In genomic region chr9:125655074-125655633, GRCh38 we compare ENCODE assay signal across 13 cellular contexts. TPM values are rescaled to one million over a fixed set of nuclear protein-coding genes. Genes with fewer than 3 reads are reported as not detected.
DNase-seq lines count a peak whose midpoint lies in the region; TF ChIP-seq lines count a peak whose summit lies in the region.
"Had no signal": no experiment of that assay in that cellular context is flagged by ENCODE, and none has a peak within 500 bp of the region (broad histone marks: within the 10 kb centered on the region; RNA-seq: fewer than 3 reads in every experiment).

No MANE protein-coding gene starts in this region.

- H3K9ac ChIP-seq in H9 (ENCODE audit: extremely low read depth, insufficient read length, low read length), result no peak overlapping the region
- H3K9ac ChIP-seq in SK-N-SH, result peak overlapping the region; percentile 43; the same call in 1 of the 2 replicates

- no peak overlapping the region for H3K27ac ChIP-seq in H9 (ENCODE audit: insufficient read length, low read depth, low read length)
- peak overlapping the region; percentile 62 to 94; a peak in 3 of 4 replicates for H3K27ac ChIP-seq in SK-N-SH (ENCODE audit: low read depth in 2 of 2, low read length in 1 of 2)

- H3K4me3 ChIP-seq in SK-N-SH (ENCODE audit: low read depth in 2 of 2, low read length in 1 of 2) (no peak overlapping the region), fibroblast of mammary gland (ENCODE audit: control insufficient read depth, low read depth, low read length) (no peak overlapping the region)

- no peaks in the 10 kb centered on the region; the same call in 1 of the 2 replicates for H3K79me2 ChIP-seq in H9 (ENCODE audit: insufficient read depth, low read length)
- H3K79me2 ChIP-seq in SK-N-SH (ENCODE audit: insufficient read depth), result peaks cover 74% of the 10 kb centered on the region

- POLR2A ChIA-PET in SK-N-SH (lab: Yijun Ruan, JAX), result no interaction called here

- no peaks in the 10 kb centered on the region for H3K27me3 Mint-ChIP-seq in H9 (ENCODE audit: low read depth)

- no peak overlapping the region for H3K4ac ChIP-seq in H9 (ENCODE audit: low read depth, low read length)

- no peaks in the 10 kb centered on the region for H3K79me1 ChIP-seq in H9 (ENCODE audit: insufficient read depth, low read depth, low read length, poor library complexity, severe bottlenecking)

- no CpG with 5 or more reads among the region's 4 CpGs for WGBS in H9 (ENCODE audit: extremely low coverage, insufficient read length, low lambda C conversion rate)
- 49% methylated on average over 4 of the region's 4 CpGs for WGBS in SK-N-SH (ENCODE audit: low lambda C conversion rate)

- TF ChIP-seq EP300 in SK-N-SH (IDR thresholded peaks at IDR 0.05; ENCODE audit: borderline replicate concordance in 1 of 2, low read depth in 1 of 2, low read length in 1 of 2), result peak in 1 of 2 experiments; percentile 57; a peak in 1 of 4 replicates

- H3K36me3 Mint-ChIP-seq in H9 (ENCODE audit: insufficient read depth in 1 of 3, low read depth in 3 of 3), result no peaks in the 10 kb centered on the region; a peak in 1 of 7 replicates

- H3K9me3 ChIP-seq in H9 (ENCODE audit: control insufficient read depth, low read depth, low read length), result no peaks in the 10 kb centered on the region
- no peaks in the 10 kb centered on the region for H3K9me3 ChIP-seq in SK-N-SH

- DNase-seq in H9 (no peak), SK-N-SH (no peak), fibroblast of mammary gland (ENCODE audit: low read depth) (peak; percentile 30), DMS53 (lab: John Stamatoyannopoulos, UW) (no peak), nucleus accumbens (lab: John Stamatoyannopoulos, UW) (no peak), G401 (ENCODE audit: low spot score) (no peak), SKM-1 treated with dmso at 0.1 percent for 144 hours (lab: John Stamatoyannopoulos, UW; ENCODE audit: unreplicated experiment) (no peak)
- DNase-seq: COR-L47, DMS153, NCI-H1105, NCI-H1694, NCI-H2227 treated with DMSO at 0.1 percent for 48 hours, NCI-H524 had no signal

- no peak for TF ChIP-seq RAD21 in SK-N-SH (IDR thresholded peaks at IDR 0.05; ENCODE audit: low read length)

- H4K91ac ChIP-seq in H9 (ENCODE audit: insufficient read length, low read depth, low read length), result no peak overlapping the region

- no peak overlapping the region for H3T11ph ChIP-seq in H9 (ENCODE audit: low read length)

- H2BK12ac ChIP-seq in H9 (ENCODE audit: insufficient read length, low read depth, low read length), result no peak overlapping the region

- H3K27ac Mint-ChIP-seq in H9, result peak overlapping the region in 2 of 3 experiments; percentile 99; a peak in 5 of 7 replicates

- H3K4me1 Mint-ChIP-seq in H9, result peaks cover 74 to 77% of the 10 kb centered on the region in 2 experiments

- H3K23ac ChIP-seq in H9 (ENCODE audit: insufficient read length, low read depth, low read length), result no peak overlapping the region

- TF ChIP-seq CTCF in H9 (conservative IDR thresholded peaks at IDR 0.05), result no peak
- no peak for TF ChIP-seq CTCF in SK-N-SH (IDR thresholded peaks at IDR 0.05)
- no peak for TF ChIP-seq CTCF in fibroblast of mammary gland (conservative IDR thresholded peaks at IDR 0.05; ENCODE audit: control insufficient read depth, insufficient read depth, low read depth, low read length)

- no peaks in the 10 kb centered on the region for H3K9me2 ChIP-seq in SK-N-SH

- H3K23me2 ChIP-seq in H9 (ENCODE audit: insufficient read length, low read depth, low read length, poor library complexity, severe bottlenecking), result no peaks in the 10 kb centered on the region

- H3K18ac ChIP-seq in H9 (ENCODE audit: insufficient read length, low read depth, low read length), result no peak overlapping the region

- H2BK120ac ChIP-seq in H9 (ENCODE audit: low read depth, low read length, poor library complexity, severe bottlenecking), result no peak overlapping the region

- H3K14ac ChIP-seq in H9 (ENCODE audit: insufficient read depth, low read length), result no peak overlapping the region

- H2AFZ ChIP-seq in H9 (ENCODE audit: low read length), result no peak overlapping the region
- no peak overlapping the region for H2AFZ ChIP-seq in SK-N-SH (ENCODE audit: low read depth)

- H2BK20ac ChIP-seq in H9 (ENCODE audit: low read depth, low read length, poor library complexity, severe bottlenecking), result no peak overlapping the region

- no peak overlapping the region for H3K4me3 Mint-ChIP-seq in H9

- CTCF ChIA-PET in SK-N-SH (lab: Yijun Ruan, JAX), result no interaction called here

- H3K9me3 Mint-ChIP-seq in H9, result no peaks in the 10 kb centered on the region

- in situ Hi-C loops in G401 (cut with HindIII; ENCODE audit: low sequenced_read_pairs), result no loop called here

- H2BK15ac ChIP-seq in H9 (ENCODE audit: low read depth, low read length), result no peak overlapping the region

- H3K4me1 ChIP-seq in H9 (ENCODE audit: insufficient read depth, low read length) (peaks cover 21% of the 10 kb centered on the region; the same call in 1 of the 2 replicates), SK-N-SH (ENCODE audit: control insufficient read depth in 1 of 2, insufficient read depth in 2 of 2, low read depth in 1 of 2, low read length in 1 of 2) (peaks cover 3 to 52% of the 10 kb centered on the region in 2 experiments; a peak in 3 of 4 replicates)

- H2BK5ac ChIP-seq in H9 (ENCODE audit: insufficient read length, low read length), result no peak overlapping the region

- H2AK5ac ChIP-seq in H9 (ENCODE audit: insufficient read length, low read length), result no peak overlapping the region

- no peak overlapping the region for H3K4me2 ChIP-seq in H9 (ENCODE audit: insufficient read depth, insufficient read length, low read length)
- peak overlapping the region; percentile 46 for H3K4me2 ChIP-seq in SK-N-SH

- H3K27me3 ChIP-seq in H9 (ENCODE audit: insufficient read depth, low read length) (no peaks in the 10 kb centered on the region), SK-N-SH (ENCODE audit: insufficient read depth) (no peaks in the 10 kb centered on the region)

- H4K5ac ChIP-seq in H9 (ENCODE audit: insufficient read length, low read depth, low read length), result no peak overlapping the region

- peaks cover 3 to 4% of the 10 kb centered on the region in 2 experiments for H3K36me3 ChIP-seq in SK-N-SH (replicated peaks in 1 of 2; ENCODE audit: control insufficient read depth in 1 of 2, insufficient read depth in 2 of 2, low read length in 1 of 2)

- H4K20me1 ChIP-seq in H9 (ENCODE audit: control insufficient read depth, insufficient read depth, insufficient read length), result no peaks in the 10 kb centered on the region
- H4K20me1 ChIP-seq in SK-N-SH (ENCODE audit: insufficient read depth), result no peaks in the 10 kb centered on the region

- H3K56ac ChIP-seq in H9 (ENCODE audit: insufficient read length, low read depth, low read length), result no peak overlapping the region

- H3F3A ChIP-seq in SK-N-SH (replicated peaks; ENCODE audit: insufficient read depth), result peaks cover 61% of the 10 kb centered on the region

- H4K8ac ChIP-seq in H9 (replicated peaks; ENCODE audit: insufficient read length, low read depth, low read length), result no peak overlapping the region

TF ChIP-seq in SK-N-SH, 30 proteins besides CTCF, POLR2A, EP300 and RAD21:
- TF ChIP-seq JUND (IDR thresholded peaks at IDR 0.05), result peak; percentile 32
- TF ChIP-seq FOSL2 (IDR thresholded peaks at IDR 0.05; ENCODE audit: borderline replicate concordance, low read depth), result peak; percentile 41; the same call in 1 of the 2 replicates
- TF ChIP-seq RCOR1 (IDR thresholded peaks at IDR 0.05; ENCODE audit: low read length), result no peak
- 0 out of 2 replicates have a peak, but pooled peaks have one; percentile 12 for TF ChIP-seq RXRA (IDR thresholded peaks at IDR 0.05; ENCODE audit: borderline replicate concordance, low read depth)
- TF ChIP-seq RFX5 (IDR thresholded peaks at IDR 0.05; ENCODE audit: low read length), result no peak
- TF ChIP-seq TEAD4 (IDR thresholded peaks at IDR 0.05; ENCODE audit: borderline replicate concordance, insufficient read depth), result 0 out of 2 replicates have a peak, but pooled peaks have one; percentile 19
- peak; percentile 68; the same call in 1 of the 2 replicates for TF ChIP-seq PBX3 (IDR thresholded peaks at IDR 0.05)
- no peak for TF ChIP-seq YY1 (IDR thresholded peaks at IDR 0.05; ENCODE audit: low read depth)
- no peak for TF ChIP-seq ELF1 (IDR thresholded peaks at IDR 0.05)
- TF ChIP-seq TCF12 (IDR thresholded peaks at IDR 0.05), result peak; percentile 80
- TF ChIP-seq MAX (IDR thresholded peaks at IDR 0.05; ENCODE audit: low read depth), result 0 out of 2 replicates have a peak, but pooled peaks have one; percentile 16

RNA-seq across cellular contexts. Expression of gene MAPKAP1, which starts 51.9 kb away (rescaled TPM):
- 86.4 and 97.0 TPM in 2 replicates for total RNA-seq in H9 (2021)
- polyA plus RNA-seq in SK-N-SH (2012; rRNA removed), result 97.9 and 117 TPM in 2 replicates
- 102 and 103 TPM in 2 replicates for polyA plus RNA-seq in SK-N-SH (2012; cell fraction: cytosol; rRNA removed)
- 81.1 and 148 TPM in 2 replicates for polyA plus RNA-seq in SK-N-SH (2012; cell fraction: nucleus; rRNA removed)
- total RNA-seq in G401 (2014; rRNA removed; shearing (Covaris generic)), result 77.0 and 113 TPM in 2 replicates
